10 cellular contexts compared by ENCODE assay signal in genomic region chrX:102832661-102833060, GRCh38.
DNase-seq lines count a peak whose midpoint lies in the region; ATAC-seq and TF ChIP-seq lines count a peak whose summit lies in the region.
"Had no signal": no experiment of that assay in that cellular context is flagged by ENCODE, and none has a peak within 500 bp of the region (broad histone marks: within the 10 kb centered on the region; RNA-seq: fewer than 3 reads in every experiment).

No MANE protein-coding gene starts in this region.

- H3K4me3 Mint-ChIP-seq in MCF 10A (ENCODE audit: unreplicated experiment) (no peak overlapping the region), immature natural killer cell (no peak overlapping the region)

- POLR2A ChIA-PET in MCF 10A (lab: Yijun Ruan, JAX), result interaction anchor here (1.9 kb wide), 1 partner anchor 10 kb away, joined by 5 read pairs; no protein-coding TSS in a partner anchor
- POLR2A ChIA-PET in SK-N-SH (lab: Yijun Ruan, JAX), result no interaction called here

- no peaks in the 10 kb centered on the region for H3K79me2 ChIP-seq in SK-N-SH (ENCODE audit: insufficient read depth)

- H4K20me1 ChIP-seq in SK-N-SH (ENCODE audit: insufficient read depth), result no peaks in the 10 kb centered on the region

- peak overlapping the region; percentile 26 for H3K4me2 ChIP-seq in SK-N-SH

- H3K27me3 Mint-ChIP-seq in MCF 10A (ENCODE audit: insufficient read depth, unreplicated experiment), result peaks cover 36% of the 10 kb centered on the region
- H3K27me3 Mint-ChIP-seq in immature natural killer cell (ENCODE audit: low read depth in 3 of 3), result peaks cover 0 to 5% (median 0%) of the 10 kb centered on the region in 3 donors

- H3K36me3 ChIP-seq in breast epithelium (no peaks in the 10 kb centered on the region), SK-N-SH (replicated peaks in 1 of 2; ENCODE audit: control insufficient read depth in 1 of 2, insufficient read depth in 2 of 2, low read length in 1 of 2) (peaks cover 4 to 10% of the 10 kb centered on the region in 2 experiments)
- H3K36me3 ChIP-seq: cardiac muscle cell had no signal

- H3K9me3 Mint-ChIP-seq in MCF 10A (ENCODE audit: unreplicated experiment) (no peaks in the 10 kb centered on the region), immature natural killer cell (no peaks in the 10 kb centered on the region)

- no TSS peak for BruUV-seq in MCF 10A (replicated peaks; lab: Mats Ljungman, UMichigan)

- H3K9me3 ChIP-seq in breast epithelium (no peaks in the 10 kb centered on the region), SK-N-SH (no peaks in the 10 kb centered on the region)

- no peak overlapping the region for H3K4me3 ChIP-seq in breast epithelium
- no peak overlapping the region for H3K4me3 ChIP-seq in SK-N-SH (ENCODE audit: low read depth in 2 of 2, low read length in 1 of 2)
- H3K4me3 ChIP-seq: cardiac muscle cell had no signal

- DNase-seq in MCF 10A (ENCODE audit: unreplicated experiment) (peak; percentile 7), breast epithelium (ENCODE audit: low spot score in 2 of 2) (no peak), SK-N-SH (peak; percentile 5), head of caudate nucleus (peak in 35 of 42 donors; percentile 3 to 77 (median 27)), immature natural killer cell (no peak)
- DNase-seq in stimulated activated CD4-positive, alpha-beta T cell treated with anti-CD3 and anti-CD28 coated beads, Interleukin-4, amount 100 ng/mL, for 4 hours, result no peak

- H3K4me1 ChIP-seq in breast epithelium, result no peaks in the 10 kb centered on the region
- H3K4me1 ChIP-seq in SK-N-SH (ENCODE audit: control insufficient read depth in 1 of 2, insufficient read depth in 2 of 2, low read depth in 1 of 2, low read length in 1 of 2), result peaks cover 0 to 2% of the 10 kb centered on the region in 2 experiments; a peak in 1 of 4 replicates

- peaks cover 18% of the 10 kb centered on the region for H3K36me3 Mint-ChIP-seq in MCF 10A (ENCODE audit: insufficient read depth, unreplicated experiment)
- H3K36me3 Mint-ChIP-seq in immature natural killer cell, result peaks cover 0 to 4% (median 3%) of the 10 kb centered on the region in 3 donors

- CTCF ChIA-PET in MCF 10A (lab: Yijun Ruan, JAX) (interaction anchor here (0.7 to 1.3 kb wide), 2 partner anchors 69 to 1343 kb away, joined by 3 read pairs; no protein-coding TSS in a partner anchor), SK-N-SH (lab: Yijun Ruan, JAX) (interaction anchor here (1.0 kb wide), 1 partner anchor 9 kb away, joined by 3 read pairs; no protein-coding TSS in a partner anchor)

- WGBS in SK-N-SH (ENCODE audit: low lambda C conversion rate), result 66% methylated on average over 5 of the region's 5 CpGs

- TF ChIP-seq CTCF in MCF 10A (IDR thresholded peaks at IDR 0.05; ENCODE audit: unreplicated experiment) (no peak), breast epithelium (IDR thresholded peaks at IDR 0.05) (no peak), SK-N-SH (IDR thresholded peaks at IDR 0.05) (no peak)

- no peak for ATAC-seq in HG03432 (IDR thresholded peaks at IDR 0.05; ENCODE audit: unreplicated experiment)
- ATAC-seq in HG03520 (IDR thresholded peaks at IDR 0.05; ENCODE audit: unreplicated experiment), result no peak

- no peak for TF ChIP-seq RAD21 in SK-N-SH (IDR thresholded peaks at IDR 0.05; ENCODE audit: low read length)

- no peak overlapping the region for H3K27ac Mint-ChIP-seq in MCF 10A (ENCODE audit: low read depth, unreplicated experiment)
- H3K27ac Mint-ChIP-seq in immature natural killer cell, result no peak overlapping the region

- no peak overlapping the region for H3K27ac ChIP-seq in breast epithelium
- peak overlapping the region in 1 of 2 experiments; percentile 77; a peak in 2 of 4 replicates for H3K27ac ChIP-seq in SK-N-SH (ENCODE audit: low read depth in 2 of 2, low read length in 1 of 2)
- H3K27ac ChIP-seq: C4-2B, cardiac muscle cell had no signal

- no peaks in the 10 kb centered on the region for H3F3A ChIP-seq in SK-N-SH (replicated peaks; ENCODE audit: insufficient read depth)

- no peak for TF ChIP-seq POLR2A in breast epithelium (IDR thresholded peaks at IDR 0.05)

- H3K9ac ChIP-seq in SK-N-SH, result 0 out of 2 replicates have a peak overlapping the region, but pooled peaks have one; percentile 3

- H3K9me2 ChIP-seq in SK-N-SH, result no peaks in the 10 kb centered on the region

- H2AFZ ChIP-seq in SK-N-SH (ENCODE audit: low read depth), result no peak overlapping the region

- intact Hi-C loops in MCF 10A (cut with micrococcal nuclease) (no loop called here), breast epithelium (cut with DNase I; ENCODE audit: low total_unique reads) (no loop called here), head of caudate nucleus (cut with DNase I) (no loop called here)

- no peak for TF ChIP-seq EP300 in SK-N-SH (IDR thresholded peaks at IDR 0.05; ENCODE audit: borderline replicate concordance in 1 of 2, low read depth in 1 of 2, low read length in 1 of 2)

- H3K27me3 ChIP-seq in breast epithelium, result peaks cover 0 to 28% of the 10 kb centered on the region in 2 donors
- H3K27me3 ChIP-seq in SK-N-SH (ENCODE audit: insufficient read depth), result no peaks in the 10 kb centered on the region
- H3K27me3 ChIP-seq: cardiac muscle cell had no signal

- H3K4me1 Mint-ChIP-seq in MCF 10A (ENCODE audit: insufficient read depth, unreplicated experiment) (no peaks in the 10 kb centered on the region), immature natural killer cell (no peaks in the 10 kb centered on the region)

TF ChIP-seq in SK-N-SH, 30 proteins besides CTCF, POLR2A, EP300 and RAD21 (continues in another document):
- TF ChIP-seq GABPA (IDR thresholded peaks at IDR 0.05; ENCODE audit: low read depth), result no peak
- TF ChIP-seq USF1 (IDR thresholded peaks at IDR 0.05; ENCODE audit: borderline replicate concordance, low read depth), result no peak
- no peak for TF ChIP-seq MAX (IDR thresholded peaks at IDR 0.05; ENCODE audit: low read depth)
- no peak for TF ChIP-seq PBX3 (IDR thresholded peaks at IDR 0.05)
- no peak for TF ChIP-seq RXRA (IDR thresholded peaks at IDR 0.05; ENCODE audit: borderline replicate concordance, low read depth)
- no peak for TF ChIP-seq EZH2phosphoT487 (IDR thresholded peaks at IDR 0.05; ENCODE audit: borderline replicate concordance, low read depth)
- no peak for TF ChIP-seq TCF12 (IDR thresholded peaks at IDR 0.05)
- no peak for TF ChIP-seq USF2 (IDR thresholded peaks at IDR 0.05; ENCODE audit: borderline replicate concordance, low read depth, low read length)
- TF ChIP-seq MEF2A (IDR thresholded peaks at IDR 0.05; ENCODE audit: borderline replicate concordance, low read depth), result no peak
- no peak for TF ChIP-seq ELF1 (IDR thresholded peaks at IDR 0.05)
- no peak for TF ChIP-seq REST (IDR thresholded peaks at IDR 0.05; ENCODE audit: low read depth, low read length)
- no peak for TF ChIP-seq SIN3A (IDR thresholded peaks at IDR 0.05; ENCODE audit: borderline replicate concordance, low read depth, low read length)

Comparison
In these comparisons a context has a peak if more than half of its experiments do, and no peak if none do; other contexts are left out.
1. DNase-seq: peak in MCF 10A (single experiment), SK-N-SH (single experiment) and head of caudate nucleus (35 of 42); none in breast epithelium (0 of 2), stimulated activated CD4-positive, alpha-beta T cell treated with anti-CD3 and anti-CD28 coated beads, Interleukin-4, amount 100 ng/mL, for 4 hours (0 of 2) and immature natural killer cell (0 of 3).